In the genomic region with DNA sequence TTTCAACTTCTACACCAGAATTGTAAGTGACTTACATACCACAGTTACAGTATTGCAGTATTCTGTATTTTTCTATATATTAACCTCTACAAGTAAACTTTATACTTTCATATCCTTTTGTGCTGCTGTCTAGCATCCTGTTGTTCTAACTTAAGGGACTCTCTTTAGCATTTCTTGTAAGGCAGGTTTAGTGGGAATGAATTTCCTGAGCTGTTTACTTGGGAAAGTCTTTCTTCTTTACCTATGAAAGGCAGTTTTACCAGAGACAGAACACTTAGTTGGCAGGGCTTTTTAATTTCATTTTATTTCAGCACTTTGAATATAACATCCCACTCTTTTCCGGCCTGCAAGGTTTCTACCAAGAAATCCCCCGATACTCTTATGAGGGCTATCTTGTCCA, we compare ENCODE assay signal across 25 cellular contexts.
"Had no signal": no experiment of that assay in that cellular context is flagged by ENCODE, and none has a peak within 500 bp of the region (broad histone marks: within the 10 kb centered on the region; RNA-seq: fewer than 3 reads in every experiment).

No MANE protein-coding gene starts in this region.

- H3K36me3 Mint-ChIP-seq: immature natural killer cell had no signal

- H3K27me3 ChIP-seq: colonic mucosa, esophagus squamous epithelium, ovary, transverse colon had no signal

- ATAC-seq: heart right ventricle; left ventricle myocardium superior; lower lobe of right lung; natural killer cell; sciatic nerve; stimulated activated naive CD8-positive, alpha-beta T cell treated with anti-CD3 and anti-CD28 coated beads, Interleukin-15, amount 100 ng/mL, for 72 hours had no signal

- H3K27ac Mint-ChIP-seq: immature natural killer cell; natural killer cell; stimulated activated naive CD8-positive, alpha-beta T cell treated with anti-CD3 and anti-CD28 coated beads, Interleukin-15, amount 100 ng/mL, for 72 hours had no signal

- H3K9me3 Mint-ChIP-seq: dendritic cell treated with granulocyte-macrophage colony-stimulating factor and Interleukin-4, amounts not matched to agents 40 ng/mL and 50 ng/mL, for 4 days; natural killer cell; stimulated activated naive CD8-positive, alpha-beta T cell treated with anti-CD3 and anti-CD28 coated beads, Interleukin-15, amount 100 ng/mL, for 72 hours had no signal

- H3K27ac ChIP-seq: colonic mucosa, esophagus squamous epithelium, heart right ventricle, lower lobe of right lung, ovary, suprapubic skin, transverse colon had no signal

- H3K4me3 Mint-ChIP-seq: dendritic cell treated with granulocyte-macrophage colony-stimulating factor and Interleukin-4, amounts not matched to agents 40 ng/mL and 50 ng/mL, for 4 days; immature natural killer cell; natural killer cell; stimulated activated naive CD8-positive, alpha-beta T cell treated with anti-CD3 and anti-CD28 coated beads, Interleukin-15, amount 100 ng/mL, for 72 hours had no signal

- H3K4me2 ChIP-seq: smooth muscle cell had no signal

- H3K27me3 Mint-ChIP-seq: dendritic cell treated with granulocyte-macrophage colony-stimulating factor and Interleukin-4, amounts not matched to agents 40 ng/mL and 50 ng/mL, for 4 days had no signal

- H3K9me3 ChIP-seq: colonic mucosa, ovary, suprapubic skin had no signal

- H3K36me3 ChIP-seq: colonic mucosa, esophagus squamous epithelium, heart right ventricle, lower lobe of right lung, ovary, suprapubic skin, transverse colon had no signal

- H3K4me3 ChIP-seq: colonic mucosa, esophagus squamous epithelium, heart right ventricle, lower lobe of right lung, ovary, smooth muscle cell, suprapubic skin, transverse colon had no signal

- H3K4me1 Mint-ChIP-seq: immature natural killer cell; natural killer cell; stimulated activated naive CD8-positive, alpha-beta T cell treated with anti-CD3 and anti-CD28 coated beads, Interleukin-15, amount 100 ng/mL, for 72 hours had no signal

- DNase-seq: effector CD8-positive, alpha-beta T cell; esophagus squamous epithelium; foreskin melanocyte; glutamatergic neuron; heart right ventricle; hippocampal formation; immature natural killer cell; left ventricle myocardium superior; lower lobe of right lung; natural killer cell; occipital lobe; ovary; posterior cingulate gyrus; stimulated activated CD4-positive, alpha-beta T cell treated with anti-CD3 and anti-CD28 coated beads, Interleukin-12 subunit alpha, Interleukin-12 subunit beta, amount 100 ng/mL, for 4 hours; stimulated activated CD4-positive, alpha-beta T cell treated with anti-CD3 and anti-CD28 coated beads, Interleukin-1b, Interleukin-23, amount 100 ng/mL, for 48 hours; stimulated activated CD4-positive, alpha-beta T cell treated with anti-CD3 and anti-CD28 coated beads, Interleukin-4, amount 100 ng/mL, for 1 hour; stimulated activated CD8-positive, alpha-beta memory T cell treated with anti-CD3 and anti-CD28 coated beads, Interleukin-4, amount 100 ng/mL, for 48 hours; stimulated activated naive CD4-positive, alpha-beta T cell; stimulated activated naive CD8-positive, alpha-beta T cell treated with anti-CD3 and anti-CD28 coated beads, Interleukin-15, amount 100 ng/mL, for 72 hours had no signal

- H3K4me1 ChIP-seq: colonic mucosa, esophagus squamous epithelium, heart right ventricle, lower lobe of right lung, suprapubic skin had no signal
